ENCODE assay signal across 15 cellular contexts in the genomic region with DNA sequence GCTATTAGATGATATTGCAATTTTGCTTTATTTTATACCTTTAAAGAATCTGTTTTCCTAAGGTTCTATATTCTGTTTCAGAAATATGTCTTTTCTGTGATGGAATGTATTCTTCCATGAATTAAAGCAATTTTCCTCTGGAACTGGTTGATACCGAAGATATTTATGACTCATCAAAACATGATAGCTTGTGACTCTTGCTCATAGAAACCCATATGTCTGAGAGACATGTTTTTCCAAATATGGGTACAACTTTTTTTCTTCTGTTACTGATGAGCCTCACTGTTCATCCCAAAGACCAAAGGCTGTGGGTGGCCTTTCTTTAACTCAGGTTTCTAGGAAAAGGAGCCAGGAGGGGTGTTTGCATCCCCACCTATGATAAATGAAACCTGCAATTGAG.
DNase-seq lines count a peak whose midpoint lies in the region; ATAC-seq and TF ChIP-seq lines count a peak whose summit lies in the region.
"Had no signal": no experiment of that assay in that cellular context is flagged by ENCODE, and none has a peak within 500 bp of the region (broad histone marks: within the 10 kb centered on the region; RNA-seq: fewer than 3 reads in every experiment).

No MANE protein-coding gene starts in this region.

- CTCF ChIA-PET in mammary epithelial cell (lab: Charles Lee; ENCODE audit: low non-redundant PET): no interaction called here

- no peak overlapping the region for H3K4ac ChIP-seq in mesenchymal stem cell (ENCODE audit: low read depth in 1 of 2, low read length in 2 of 2)

- H2BK5ac ChIP-seq in mesenchymal stem cell (ENCODE audit: low read depth, low read length, poor library complexity, severe bottlenecking): no peak overlapping the region

- H2AFZ ChIP-seq in mammary epithelial cell (ENCODE audit: low read depth, low read length) (peak overlapping the region; percentile 37), mesenchymal stem cell (ENCODE audit: low read depth, low read length) (no peak overlapping the region)
- H2AFZ ChIP-seq: hepatocyte had no signal

- H2BK120ac ChIP-seq in mesenchymal stem cell (ENCODE audit: low read depth, low read length): no peak overlapping the region

- H4K20me1 ChIP-seq in mammary epithelial cell (ENCODE audit: insufficient read depth, low read length): no peaks in the 10 kb centered on the region

- no TSS peak for BruUV-seq in mammary epithelial cell (replicated peaks; lab: Mats Ljungman, UMichigan)

- H3K9ac ChIP-seq in mammary epithelial cell (ENCODE audit: insufficient read depth, low read length): no peak overlapping the region
- H3K9ac ChIP-seq in mesenchymal stem cell (ENCODE audit: low read length): peak overlapping the region; percentile 88

- H3K27ac ChIP-seq in mammary epithelial cell (ENCODE audit: insufficient read depth, low read depth, low read length) (peak overlapping the region; percentile 59), mesenchymal stem cell (ENCODE audit: low read length, poor library complexity, severe bottlenecking) (peak overlapping the region; percentile 71)
- H3K27ac ChIP-seq: hepatocyte had no signal

- dilution Hi-C loops in mammary epithelial cell (cut with HindIII; ENCODE audit: low sequenced_read_pairs): no loop called here

- H2AK5ac ChIP-seq in mesenchymal stem cell (ENCODE audit: low read length, severe bottlenecking): no peak overlapping the region

- no peaks in the 10 kb centered on the region for H3K79me1 ChIP-seq in mesenchymal stem cell (replicated peaks; ENCODE audit: low read length, poor library complexity, severe bottlenecking)

- no peak overlapping the region for H3K18ac ChIP-seq in mesenchymal stem cell (ENCODE audit: low read depth in 1 of 2, low read length in 2 of 2)

- H3K4me1 ChIP-seq in mammary epithelial cell (ENCODE audit: insufficient read depth, low read length) (peaks cover 10% of the 10 kb centered on the region), mesenchymal stem cell (ENCODE audit: control insufficient read depth, insufficient read depth, low read depth, low read length) (no peaks in the 10 kb centered on the region)

- H4K8ac ChIP-seq in mesenchymal stem cell (ENCODE audit: low read length): no peak overlapping the region

- H3K4me2 ChIP-seq in mammary epithelial cell (ENCODE audit: insufficient read depth, low read depth, low read length) (no peak overlapping the region), mesenchymal stem cell (ENCODE audit: low read length, poor library complexity, severe bottlenecking) (no peak overlapping the region)
- H3K4me2 ChIP-seq: hepatocyte had no signal

- DNase-seq in AG09319 (ENCODE audit: extremely low read depth, low read depth) (peak; percentile 32), HT1080 (ENCODE audit: low read depth) (peak; percentile 73), mammary epithelial cell (peak; percentile 77), mesenchymal stem cell (peak; percentile 73), DMS153 treated with DMSO at 0.1 percent for 48 hours (lab: John Stamatoyannopoulos, UW; ENCODE audit: unreplicated experiment) (no peak), ecto neural progenitor cell (ENCODE audit: low spot score) (no peak)
- DNase-seq: activated naive CD8-positive, alpha-beta T cell treated with anti-CD3 and anti-CD28 coated beads for 36 hours; CD4-positive, alpha-beta T cell; effector CD4-positive, alpha-beta T cell; NCI-H1417 treated with DMSO at 0.1 percent for 48 hours; SHP77 treated with DMSO at 0.1 percent for 48 hours; stimulated activated CD4-positive, alpha-beta T cell treated with anti-CD3 and anti-CD28 coated beads, Interleukin-1b, Interleukin-23, amount 100 ng/mL, for 48 hours had no signal

- 20% methylated on average over 1 of the region's 1 CpG for WGBS in mammary epithelial cell (ENCODE audit: low coverage, missing lambda C conversion rate)
- WGBS in mesenchymal stem cell: no CpG with 5 or more reads among the region's 1 CpG

- H3K9me3 ChIP-seq in mammary epithelial cell (replicated peaks; ENCODE audit: insufficient read depth, low read length): peaks cover 7% of the 10 kb centered on the region
- H3K9me3 ChIP-seq in mesenchymal stem cell (ENCODE audit: control insufficient read depth, low read length): peaks cover 10% of the 10 kb centered on the region

- in situ Hi-C loops in mammary epithelial cell (cut with MboI; ENCODE audit: low sequenced_read_pairs in 2 of 2): no loop called here

- TF ChIP-seq CTCF in AG09319 (IDR thresholded peaks at IDR 0.05; ENCODE audit: low read depth, low read length): no peak
- TF ChIP-seq CTCF in mammary epithelial cell (conservative IDR thresholded peaks at IDR 0.05 in 1 of 2, IDR thresholded peaks at IDR 0.05 in 1 of 2; ENCODE audit: extremely low read depth in 1 of 2, insufficient read depth in 1 of 2, low read depth in 1 of 2, low read length in 2 of 2): no peak

- no peak overlapping the region for H3K4me3 ChIP-seq in mammary epithelial cell (replicated peaks in 1 of 3; ENCODE audit: insufficient read depth in 1 of 3, low read depth in 2 of 3, low read length in 3 of 3)
- no peak overlapping the region for H3K4me3 ChIP-seq in mesenchymal stem cell (ENCODE audit: insufficient read depth in 1 of 2, low read depth in 1 of 2, low read length in 2 of 2)
- H3K4me3 ChIP-seq: hepatocyte had no signal

- no peak overlapping the region for H2BK12ac ChIP-seq in mesenchymal stem cell (ENCODE audit: low read length in 2 of 2)

- no peaks in the 10 kb centered on the region for H3K36me3 ChIP-seq in mammary epithelial cell (ENCODE audit: insufficient read depth, low read length)
- H3K36me3 ChIP-seq in mesenchymal stem cell (ENCODE audit: control insufficient read depth in 1 of 2, insufficient read depth in 2 of 2, low read depth in 1 of 2, low read length in 2 of 2): no peaks in the 10 kb centered on the region

- intact Hi-C loops in mammary epithelial cell (cut with micrococcal nuclease): no loop called here

- H3K79me2 ChIP-seq in mammary epithelial cell (ENCODE audit: insufficient read depth, low read length): no peaks in the 10 kb centered on the region
- H3K79me2 ChIP-seq: hepatocyte had no signal

- no peak overlapping the region for H3K23ac ChIP-seq in mesenchymal stem cell (ENCODE audit: low read length in 2 of 2)

- H2BK15ac ChIP-seq in mesenchymal stem cell (ENCODE audit: low read depth, poor library complexity, severe bottlenecking): no peak overlapping the region

- no peak for ATAC-seq in activated CD4-positive, CD25-positive, alpha-beta regulatory T cell treated with anti-CD3 and anti-CD28 coated beads, Interleukin-2, amount 50 U/mL, for 24 hours
- no peak for ATAC-seq in HG03460 (IDR thresholded peaks at IDR 0.05; ENCODE audit: unreplicated experiment)

- no peak overlapping the region for H4K91ac ChIP-seq in mesenchymal stem cell (ENCODE audit: low read length)

- H3K14ac ChIP-seq in mesenchymal stem cell (ENCODE audit: low read length in 2 of 2): no peak overlapping the region

- H3K27me3 ChIP-seq in mammary epithelial cell (ENCODE audit: insufficient read depth, low read length): no peaks in the 10 kb centered on the region
- no peaks in the 10 kb centered on the region for H3K27me3 ChIP-seq in mesenchymal stem cell (ENCODE audit: control insufficient read depth in 1 of 2, insufficient read depth in 1 of 2, low read length in 2 of 2)
- H3K27me3 ChIP-seq: hepatocyte had no signal

Comparison
In these comparisons a context has a peak if more than half of its experiments do, and no peak if none do; other contexts are left out.
1. DNase-seq: peak in AG09319 (single experiment), HT1080 (single experiment), mammary epithelial cell (single experiment) and mesenchymal stem cell (single experiment); none in DMS153 treated with DMSO at 0.1 percent for 48 hours (single experiment) and ecto neural progenitor cell (single experiment).